Comparison of ENCODE assay signal across 8 cellular contexts in genomic region chr14:70808402-70809237, GRCh38. TPM values are rescaled to one million over a fixed set of nuclear protein-coding genes. Genes with fewer than 3 reads are reported as not detected.
DNase-seq lines count a peak whose midpoint lies in the region; ATAC-seq lines count a peak whose summit lies in the region.

No MANE protein-coding gene starts in this region.

- peaks cover 8% of the 10 kb centered on the region for H3K27me3 ChIP-seq in SJSA1 (replicated peaks)

- peak overlapping the region; percentile 77 for H3K4me3 ChIP-seq in SJSA1
- peak overlapping the region; percentile 81 for H3K4me3 ChIP-seq in iPS-18c (ENCODE audit: insufficient read depth, low read depth, low read length)

- ATAC-seq in HG03103 (IDR thresholded peaks at IDR 0.05; ENCODE audit: low read depth, unreplicated experiment): peak; percentile 6

- H3K9me3 ChIP-seq in SJSA1 (replicated peaks) (no peaks in the 10 kb centered on the region), iPS-18c (ENCODE audit: control insufficient read depth, insufficient read depth, low read length) (peaks cover 2% of the 10 kb centered on the region)

- DNase-seq in NCI-H82 (lab: John Stamatoyannopoulos, UW) (peak; percentile 67), NCI-H82 treated with DMSO at 0.1 percent for 48 hours (lab: John Stamatoyannopoulos, UW; ENCODE audit: unreplicated experiment) (no peak), SJSA1 (ENCODE audit: low read depth in 1 of 2, low spot score in 2 of 2) (peak in 1 of 2 experiments; percentile 24), MV-4-11 (lab: John Stamatoyannopoulos, UW) (no peak)
- DNase-seq in activated naive CD8-positive, alpha-beta T cell treated with anti-CD3 and anti-CD28 coated beads, Interleukin-2, amount 50 U/mL, for 16 hours (ENCODE audit: low read depth, low spot score): peak; percentile 5
- peak; percentile 8 to 31 for DNase-seq in stimulated activated CD4-positive, alpha-beta T cell treated with anti-CD3 and anti-CD28 coated beads, Interleukin-15, amount 100 ng/mL, for 1 hour (ENCODE audit: low read depth in 1 of 2, low spot score in 1 of 2)

- H3K27ac ChIP-seq in SJSA1: no peak overlapping the region

- H3K36me3 ChIP-seq in SJSA1: peaks cover 2% of the 10 kb centered on the region; the same call in 1 of the 2 replicates

- peaks cover 9% of the 10 kb centered on the region for H3K4me1 ChIP-seq in SJSA1 (replicated peaks)

RNA-seq across cellular contexts. Expression of gene MAP3K9, which starts 0.7 kb away (rescaled TPM):
- 0.22 and 0.68 TPM in 2 replicates for total RNA-seq in SJSA1 (2014; rRNA removed; shearing (Covaris generic))

Comparison
In these comparisons a context has a peak if more than half of its experiments do, and no peak if none do; other contexts are left out.
1. DNase-seq: peak in NCI-H82 (single experiment), activated naive CD8-positive, alpha-beta T cell treated with anti-CD3 and anti-CD28 coated beads, Interleukin-2, amount 50 U/mL, for 16 hours (single experiment) and stimulated activated CD4-positive, alpha-beta T cell treated with anti-CD3 and anti-CD28 coated beads, Interleukin-15, amount 100 ng/mL, for 1 hour (2 of 2); none in NCI-H82 treated with DMSO at 0.1 percent for 48 hours (single experiment) and MV-4-11 (single experiment).